In genomic region chr21:45887788-45888187, GRCh38 we compare ENCODE assay signal across 18 cellular contexts.
DNase-seq lines count a peak whose midpoint lies in the region; ATAC-seq and TF ChIP-seq lines count a peak whose summit lies in the region.
"Had no signal": no experiment of that assay in that cellular context is flagged by ENCODE, and none has a peak within 500 bp of the region (broad histone marks: within the 10 kb centered on the region; RNA-seq: fewer than 3 reads in every experiment).

No MANE protein-coding gene starts in this region.

- H3K4me2 ChIP-seq in neural cell (ENCODE audit: low read length): no peak overlapping the region

- no peak overlapping the region for H3K4me3 ChIP-seq in neural cell (ENCODE audit: low read length)
- H3K4me3 ChIP-seq: GM12878, thyroid gland had no signal

- no peaks in the 10 kb centered on the region for H3K27me3 ChIP-seq in neural cell (ENCODE audit: insufficient read depth, low read depth, low read length)
- H3K27me3 ChIP-seq: thyroid gland had no signal

- H3K9ac ChIP-seq in neural cell (ENCODE audit: low read length): peak overlapping the region; percentile 16

- peak; percentile 39 for DNase-seq in DMS53 (lab: John Stamatoyannopoulos, UW)
- DNase-seq in DMS53 treated with DMSO at 0.1 percent for 48 hours (lab: John Stamatoyannopoulos, UW; ENCODE audit: unreplicated experiment): no peak
- peak; percentile 97 for DNase-seq in NCI-H1092 (lab: John Stamatoyannopoulos, UW)
- DNase-seq in activated gamma-delta T cell (lab: John Stamatoyannopoulos, UW): no peak
- DNase-seq: immature natural killer cell; MM.1S; NCI-H2227 treated with DMSO at 0.1 percent for 48 hours; OCI-M1; stimulated activated CD4-positive, alpha-beta T cell treated with anti-CD3 and anti-CD28 coated beads, Interleukin-4, amount 100 ng/mL, for 1 hour; SW 1271; thyroid gland; WERI-Rb-1 had no signal

- ATAC-seq in SK-N-SH treated with all-trans-retinoic acid at 6 μM for 48 hours: peak; percentile 30; the same call in 2 of the 3 replicates
- ATAC-seq in HG03280 (IDR thresholded peaks at IDR 0.05; ENCODE audit: unreplicated experiment): no peak
- ATAC-seq in HG03025 (IDR thresholded peaks at IDR 0.05; ENCODE audit: low FRiP score, unreplicated experiment): no peak
- ATAC-seq: GM12878 had no signal

- no peak for TF ChIP-seq CTCF in neural cell (IDR thresholded peaks at IDR 0.05; ENCODE audit: poor library complexity, severe bottlenecking)

- H2AFZ ChIP-seq in neural cell (ENCODE audit: low read depth, low read length): no peak overlapping the region

- H3K27ac ChIP-seq in neural cell (ENCODE audit: low read length): no peak overlapping the region
- H3K27ac ChIP-seq: 22Rv1, thyroid gland, WERI-Rb-1 had no signal

- no peaks in the 10 kb centered on the region for H3K9me2 ChIP-seq in neural cell (ENCODE audit: insufficient read depth, low read length)

- no peaks in the 10 kb centered on the region for H3K79me2 ChIP-seq in neural cell (replicated peaks; ENCODE audit: insufficient read depth, low read length)

- H3F3A ChIP-seq in neural cell (ENCODE audit: insufficient read depth, low read length, poor library complexity, severe bottlenecking): no peaks in the 10 kb centered on the region

- no peak for TF ChIP-seq RAD21 in neural cell (conservative IDR thresholded peaks at IDR 0.05)

- H3K9me3 ChIP-seq in neural cell (ENCODE audit: low read length): no peaks in the 10 kb centered on the region
- H3K9me3 ChIP-seq: thyroid gland had no signal

- no peaks in the 10 kb centered on the region for H4K20me1 ChIP-seq in neural cell (ENCODE audit: insufficient read depth)

- H3K36me3 ChIP-seq in neural cell (ENCODE audit: insufficient read depth, low read length): no peaks in the 10 kb centered on the region
- H3K36me3 ChIP-seq: thyroid gland, WERI-Rb-1 had no signal

- TF ChIP-seq EP300 in neural cell (conservative IDR thresholded peaks at IDR 0.05; ENCODE audit: poor library complexity, severe bottlenecking): no peak

TF ChIP-seq in SK-N-SH treated with all-trans-retinoic acid at 6 μM for 48 hours, 23 proteins besides CTCF, POLR2A, EP300 and RAD21:
- TF ChIP-seq CSDC2 (CRISPR knock-in tag; IDR thresholded peaks at IDR 0.05) (no peak), TCF4 (CRISPR knock-in tag; IDR thresholded peaks at IDR 0.05; ENCODE audit: borderline replicate concordance) (peak; percentile 22; the same call in 1 of the 2 replicates), ISL1 (CRISPR knock-in tag; IDR thresholded peaks at IDR 0.05) (no peak), ESRRG (CRISPR knock-in tag; IDR thresholded peaks at IDR 0.05) (no peak), ZC3H10 (CRISPR knock-in tag; IDR thresholded peaks at IDR 0.05) (no peak), RARB (CRISPR knock-in tag; IDR thresholded peaks at IDR 0.05) (no peak)

TF ChIP-seq in neural cell, 6 proteins besides CTCF, POLR2A, EP300 and RAD21:
- TF ChIP-seq EZH2 (IDR thresholded peaks at IDR 0.05; ENCODE audit: borderline replicate concordance, insufficient read depth, low read length, poor library complexity, severe bottlenecking): no peak
- no peak for TF ChIP-seq SMC3 (conservative IDR thresholded peaks at IDR 0.05; ENCODE audit: poor library complexity)
- no peak for TF ChIP-seq POLR2AphosphoS5 (IDR thresholded peaks at IDR 0.05)
- no peak for TF ChIP-seq REST (IDR thresholded peaks at IDR 0.05; ENCODE audit: borderline replicate concordance)
- TF ChIP-seq MXI1 (conservative IDR thresholded peaks at IDR 0.05; ENCODE audit: poor library complexity, severe bottlenecking): no peak
- no peak for TF ChIP-seq TAF1 (IDR thresholded peaks at IDR 0.05; ENCODE audit: low read depth)
TF ChIP-seq in neural cell: peak in this region for 0.

Comparison
In these comparisons a context has a peak if more than half of its experiments do, and no peak if none do; other contexts are left out.
1. DNase-seq: peak in DMS53 (single experiment) and NCI-H1092 (single experiment); none in DMS53 treated with DMSO at 0.1 percent for 48 hours (single experiment) and activated gamma-delta T cell (single experiment).